Comparison of ENCODE assay signal across 13 cellular contexts in the genomic region with DNA sequence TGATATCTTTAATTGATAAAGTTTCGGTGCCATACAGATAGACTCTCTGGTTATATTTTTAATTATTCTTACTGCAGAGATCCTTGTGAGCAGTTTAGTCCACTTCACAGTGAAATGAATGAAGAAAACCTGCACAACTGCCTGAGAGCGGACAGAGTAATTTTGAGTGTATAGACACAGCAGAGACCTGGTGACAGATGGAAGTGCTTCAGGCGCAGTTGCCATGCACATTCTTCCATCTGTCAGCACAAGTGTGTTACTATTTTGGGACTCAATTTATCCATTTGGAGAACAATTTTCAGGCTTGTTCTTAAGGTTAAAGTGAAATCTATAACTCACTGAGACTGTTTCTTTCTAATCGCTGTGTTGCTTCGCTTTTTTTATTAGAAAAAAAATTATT.
"Had no signal": no experiment of that assay in that cellular context is flagged by ENCODE, and none has a peak within 500 bp of the region (broad histone marks: within the 10 kb centered on the region; RNA-seq: fewer than 3 reads in every experiment).

No MANE protein-coding gene starts in this region.

- H3K4me1 ChIP-seq: gastroesophageal sphincter, thyroid gland had no signal

- ATAC-seq: effector memory CD8-positive, alpha-beta T cell; gastroesophageal sphincter; natural killer cell; T-helper 17 cell had no signal

- H3K27me3 ChIP-seq: gastroesophageal sphincter, thyroid gland had no signal

- H3K4me3 Mint-ChIP-seq: activated B cell treated with CpG ODN at 0.5 μM for 24 hours; activated CD4-positive, alpha-beta T cell treated with anti-CD3 and anti-CD28 coated beads, Interleukin-2, amount 10 ng/mL, durations not matched to agents 24 days and 14 days; activated naive CD4-positive, alpha-beta T cell treated with anti-CD3 and anti-CD28 coated beads for 36 hours; dendritic cell treated with granulocyte-macrophage colony-stimulating factor and Interleukin-4, amounts not matched to agents 40 ng/mL and 50 ng/mL, for 4 days; effector memory CD8-positive, alpha-beta T cell; natural killer cell; T-helper 17 cell had no signal

- H3K4me3 ChIP-seq: gastroesophageal sphincter, thyroid gland had no signal

- H3K36me3 ChIP-seq: gastroesophageal sphincter, thyroid gland had no signal

- H3K27ac Mint-ChIP-seq: activated B cell treated with CpG ODN at 0.5 μM for 24 hours; activated CD4-positive, alpha-beta T cell treated with anti-CD3 and anti-CD28 coated beads, Interleukin-2, amount 10 ng/mL, durations not matched to agents 24 days and 14 days; activated naive CD4-positive, alpha-beta T cell treated with anti-CD3 and anti-CD28 coated beads for 36 hours; dendritic cell treated with granulocyte-macrophage colony-stimulating factor and Interleukin-4, amounts not matched to agents 40 ng/mL and 50 ng/mL, for 4 days; effector memory CD8-positive, alpha-beta T cell; natural killer cell; T-helper 17 cell had no signal

- H3K27me3 Mint-ChIP-seq: activated B cell treated with CpG ODN at 0.5 μM for 24 hours; activated CD4-positive, alpha-beta T cell treated with anti-CD3 and anti-CD28 coated beads, Interleukin-2, amount 10 ng/mL, durations not matched to agents 24 days and 14 days; dendritic cell treated with granulocyte-macrophage colony-stimulating factor and Interleukin-4, amounts not matched to agents 40 ng/mL and 50 ng/mL, for 4 days; effector memory CD8-positive, alpha-beta T cell; T-helper 17 cell had no signal

- H3K4me1 Mint-ChIP-seq: activated B cell treated with CpG ODN at 0.5 μM for 24 hours; activated CD4-positive, alpha-beta T cell treated with anti-CD3 and anti-CD28 coated beads, Interleukin-2, amount 10 ng/mL, durations not matched to agents 24 days and 14 days; natural killer cell; T-helper 17 cell had no signal

- H3K9me3 ChIP-seq: thyroid gland had no signal

- H3K27ac ChIP-seq: gastroesophageal sphincter, thyroid gland had no signal

- DNase-seq: activated B cell treated with CpG ODN at 0.5 μM for 24 hours; activated CD4-positive, alpha-beta T cell treated with anti-CD3 and anti-CD28 coated beads, Interleukin-2, amount 10 ng/mL, durations not matched to agents 24 days and 14 days; activated naive CD4-positive, alpha-beta T cell treated with anti-CD3 and anti-CD28 coated beads for 36 hours; central memory CD4-positive, alpha-beta T cell; effector memory CD8-positive, alpha-beta T cell; hypothalamus; mammary epithelial cell; natural killer cell; occipital lobe; T-helper 17 cell; thyroid gland had no signal
